In the genomic region with DNA sequence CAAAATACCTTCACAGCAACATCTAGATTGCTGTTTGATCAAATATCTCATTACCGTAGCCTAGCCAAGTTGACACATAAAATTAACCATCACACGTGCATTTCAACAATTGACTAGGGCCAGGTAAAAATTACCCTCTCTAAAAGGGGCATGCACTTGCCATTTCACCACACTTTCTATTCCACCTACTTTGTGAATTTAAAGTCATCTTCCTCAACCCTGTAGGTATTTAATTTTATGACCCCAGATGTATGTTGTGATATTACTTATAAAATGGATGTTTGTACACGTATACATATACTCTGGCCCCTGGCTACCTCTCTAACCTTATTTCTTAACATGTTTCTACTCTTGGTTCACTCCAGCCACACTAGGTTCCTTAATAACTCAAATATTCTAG, we compare ENCODE assay signal across 26 cellular contexts.
"Had no signal": no experiment of that assay in that cellular context is flagged by ENCODE, and none has a peak within 500 bp of the region (broad histone marks: within the 10 kb centered on the region; RNA-seq: fewer than 3 reads in every experiment).

No MANE protein-coding gene starts in this region.

- ATAC-seq: left colon; left lung; lower lobe of right lung; naive thymus-derived CD8-positive, alpha-beta T cell; right lobe of liver; stimulated activated memory B cell treated with anti-CD40 and anti-IgM and Interleukin-4, amounts not matched to agents 10 μg/mL and 1 μg/mL and 100 μg/mL, for 72 hours; stimulated activated naive CD8-positive, alpha-beta T cell treated with anti-CD3 and anti-CD28 coated beads, Interleukin-15, amount 100 ng/mL, for 72 hours had no signal

- H3K9ac ChIP-seq: neural progenitor cell, parathyroid adenoma had no signal

- H3K4me3 ChIP-seq: left lung, lower lobe of right lung, neural progenitor cell, right atrium auricular region, right lobe of liver, smooth muscle cell, tibial nerve, vagina had no signal

- H3K4me1 ChIP-seq: left lung, lower lobe of right lung, parathyroid adenoma, right atrium auricular region, tibial nerve, vagina had no signal

- H3K27ac ChIP-seq: left lung, lower lobe of right lung, neural progenitor cell, neutrophil, parathyroid adenoma, right atrium auricular region, right lobe of liver, tibial nerve, vagina had no signal

- DNase-seq: hypothalamus; immature natural killer cell; kidney; left colon; left lung; lower lobe of right lung; mammary epithelial cell; mesenchymal stem cell; naive thymus-derived CD8-positive, alpha-beta T cell; occipital lobe; right lobe of liver; stimulated activated CD4-positive, alpha-beta T cell treated with anti-CD3 and anti-CD28 coated beads, Interleukin-1b, Interleukin-23, amount 100 ng/mL, for 48 hours; stimulated activated CD4-positive, alpha-beta T cell treated with anti-CD3 and anti-CD28 coated beads, Interleukin-2, amount 100 ng/mL, for 48 hours; stimulated activated CD4-positive, alpha-beta T cell treated with anti-CD3 and anti-CD28 coated beads, Interleukin-4, amount 100 ng/mL, for 4 hours; stimulated activated CD8-positive, alpha-beta memory T cell treated with anti-CD3 and anti-CD28 coated beads, Interleukin-4, amount 100 ng/mL, for 48 hours; stimulated activated naive CD4-positive, alpha-beta T cell treated with Interleukin-2 at 50 U/mL for 16 hours; stimulated activated naive CD8-positive, alpha-beta T cell treated with anti-CD3 and anti-CD28 coated beads, Interleukin-15, amount 100 ng/mL, for 72 hours; substantia nigra had no signal

- H3K9me3 ChIP-seq: lower lobe of right lung, neutrophil, right atrium auricular region, right lobe of liver, tibial nerve, vagina had no signal

- H3K27me3 ChIP-seq: left lung, neural progenitor cell, neutrophil, right atrium auricular region, right lobe of liver, tibial nerve, vagina had no signal

- H2AFZ ChIP-seq: neural progenitor cell, parathyroid adenoma had no signal

- H3K36me3 ChIP-seq: left lung, lower lobe of right lung, neural progenitor cell, neutrophil, right atrium auricular region, right lobe of liver, vagina had no signal

- H3K4me2 ChIP-seq: neural progenitor cell, smooth muscle cell had no signal

- H3K79me2 ChIP-seq: parathyroid adenoma had no signal
